28 cellular contexts compared by ENCODE assay signal in genomic region chr2:45468279-45468678, GRCh38.
"Had no signal": no experiment of that assay in that cellular context is flagged by ENCODE, and none has a peak within 500 bp of the region (broad histone marks: within the 10 kb centered on the region; RNA-seq: fewer than 3 reads in every experiment).

No MANE protein-coding gene starts in this region.

- DNase-seq: natural killer cell; occipital lobe; ovary; posterior cingulate gyrus; psoas muscle; right cardiac atrium; spleen; stimulated activated CD4-positive, alpha-beta T cell treated with anti-CD3 and anti-CD28 coated beads, Interleukin-12 subunit alpha, Interleukin-12 subunit beta, amount 100 ng/mL, for 4 hours; stimulated activated CD4-positive, alpha-beta T cell treated with anti-CD3 and anti-CD28 coated beads, Interleukin-1b, Interleukin-23, amount 100 ng/mL, for 48 hours; stimulated activated CD4-positive, alpha-beta T cell treated with anti-CD3 and anti-CD28 coated beads, Interleukin-4, amount 100 ng/mL, for 1 hour; stimulated activated CD4-positive, alpha-beta T cell treated with anti-CD3 and anti-CD28 coated beads, Interleukin-4, amount 100 ng/mL, for 4 hours; stimulated activated CD8-positive, alpha-beta memory T cell treated with anti-CD3 and anti-CD28 coated beads, Interleukin-4, amount 100 ng/mL, for 48 hours; stimulated activated naive CD4-positive, alpha-beta T cell; stimulated activated naive CD8-positive, alpha-beta T cell treated with anti-CD3 and anti-CD28 coated beads, Interleukin-15, amount 100 ng/mL, for 72 hours; stimulated activated naive CD8-positive, alpha-beta T cell treated with anti-CD3 and anti-CD28 coated beads, Interleukin-15, Interleukin-2, amounts not matched to agents 100 U/mL and 50 U/mL, for 24 hours; substantia nigra; testis; tibial artery; transverse colon; upper lobe of right lung; uterus had no signal

- ATAC-seq: natural killer cell; psoas muscle; right cardiac atrium; sciatic nerve; stimulated activated memory B cell treated with anti-CD40 and anti-IgM and Interleukin-4, amounts not matched to agents 10 μg/mL and 1 μg/mL and 100 μg/mL, for 72 hours; stimulated activated naive CD8-positive, alpha-beta T cell treated with anti-CD3 and anti-CD28 coated beads, Interleukin-15, amount 100 ng/mL, for 72 hours; stimulated activated naive CD8-positive, alpha-beta T cell treated with anti-CD3 and anti-CD28 coated beads, Interleukin-15, Interleukin-2, amounts not matched to agents 100 U/mL and 50 U/mL, for 24 hours; upper lobe of right lung had no signal

- H3K9ac ChIP-seq: neural progenitor cell, parathyroid adenoma had no signal

- H3K79me2 ChIP-seq: parathyroid adenoma had no signal

- H2AFZ ChIP-seq: neural progenitor cell, parathyroid adenoma had no signal

- H3K4me2 ChIP-seq: neural progenitor cell, smooth muscle cell had no signal

- H3K4me3 ChIP-seq: neural progenitor cell, ovary, psoas muscle, skin epidermis, smooth muscle cell, spleen, suprapubic skin, testis, tibial artery, transverse colon, upper lobe of right lung, uterus had no signal

- H3K36me3 ChIP-seq: neural progenitor cell, ovary, spleen, suprapubic skin, tibial artery, transverse colon, upper lobe of right lung, uterus had no signal

- H3K27me3 ChIP-seq: neural progenitor cell, ovary, spleen, suprapubic skin, testis, tibial artery, transverse colon, upper lobe of right lung, uterus had no signal

- H3K9me3 ChIP-seq: ovary, psoas muscle, spleen, suprapubic skin, testis, tibial artery, transverse colon, upper lobe of right lung, uterus had no signal

- H3K27ac ChIP-seq: neural progenitor cell, ovary, parathyroid adenoma, psoas muscle, skin epidermis, spleen, suprapubic skin, testis, tibial artery, transverse colon, upper lobe of right lung, uterus had no signal

- H3K4me1 ChIP-seq: suprapubic skin, uterus had no signal
